26 cellular contexts compared by ENCODE assay signal in the genomic region with DNA sequence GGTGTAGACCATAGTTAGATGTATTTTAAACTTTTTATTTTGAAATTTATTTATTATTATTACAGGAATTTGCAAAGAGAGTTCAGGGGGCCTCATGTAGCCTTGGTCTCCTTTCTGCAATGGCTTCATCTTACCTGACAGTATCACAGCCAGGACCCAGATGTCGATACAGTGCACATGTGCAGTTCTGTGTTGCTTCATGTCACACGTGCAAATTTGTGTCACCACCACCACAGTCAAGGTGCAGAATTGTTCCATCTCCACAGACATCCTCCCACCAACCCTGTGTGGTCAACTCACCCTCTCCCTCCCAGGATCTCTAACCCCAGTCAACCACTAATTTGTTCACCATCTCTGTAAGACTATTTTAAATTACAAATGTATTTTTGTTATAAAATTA.
"Had no signal": no experiment of that assay in that cellular context is flagged by ENCODE, and none has a peak within 500 bp of the region (broad histone marks: within the 10 kb centered on the region; RNA-seq: fewer than 3 reads in every experiment).

No MANE protein-coding gene starts in this region.

- H3K27ac Mint-ChIP-seq: activated CD4-positive, alpha-beta T cell treated with anti-CD3 and anti-CD28 coated beads, Interleukin-2, amount 10 ng/mL, durations not matched to agents 24 days and 14 days; activated naive CD4-positive, alpha-beta T cell treated with anti-CD3 and anti-CD28 coated beads for 36 hours; activated naive CD4-positive, alpha-beta T cell treated with anti-CD3 and anti-CD28 coated beads, Interleukin-2, amount 50 U/mL, for 72 hours; activated T-helper 1 cell treated with anti-CD3 and anti-CD28 coated beads, Interleukin-12 subunit alpha, Interleukin-12 subunit beta, Interleukin-2, Interleukin-4 antibody, amounts not matched to agents 30 ng/mL and 10 ng/mL and 1 ng/mL, durations not matched to agents 14 hours and 24 hours and 36 hours; T-helper 1 cell treated with Interleukin-12 subunit alpha and Interleukin-12 subunit beta and Interleukin-4 antibody, amounts not matched to agents 30 μg/mL and 1 μg/mL, for 36 hours; T-helper 2 cell treated with Interferon-gamma antibody and Interleukin-4, amounts not matched to agents 5 μg/mL and 100 μg/mL, for 36 hours had no signal

- H3K4me3 Mint-ChIP-seq: activated naive CD4-positive, alpha-beta T cell treated with anti-CD3 and anti-CD28 coated beads for 36 hours; activated T-cell treated with anti-CD3 and anti-CD28 coated beads, Interleukin-2, amount 50 U/mL, for 4 hours; activated T-helper 1 cell treated with anti-CD3 and anti-CD28 coated beads, Interleukin-12 subunit alpha, Interleukin-12 subunit beta, Interleukin-2, Interleukin-4 antibody, amounts not matched to agents 30 ng/mL and 10 ng/mL and 1 ng/mL, durations not matched to agents 14 hours and 24 hours and 36 hours; T-helper 1 cell treated with Interleukin-12 subunit alpha and Interleukin-12 subunit beta and Interleukin-4 antibody, amounts not matched to agents 30 μg/mL and 1 μg/mL, for 36 hours; T-helper 2 cell treated with Interferon-gamma antibody and Interleukin-4, amounts not matched to agents 5 μg/mL and 100 μg/mL, for 36 hours had no signal

- H3K9me3 Mint-ChIP-seq: activated CD4-positive, alpha-beta T cell treated with anti-CD3 and anti-CD28 coated beads, Interleukin-2, amount 10 ng/mL, durations not matched to agents 24 days and 14 days; activated naive CD4-positive, alpha-beta T cell treated with anti-CD3 and anti-CD28 coated beads for 36 hours; activated naive CD4-positive, alpha-beta T cell treated with anti-CD3 and anti-CD28 coated beads, Interleukin-2, amount 50 U/mL, for 72 hours; activated T-cell treated with anti-CD3 and anti-CD28 coated beads, Interleukin-2, amount 50 U/mL, for 4 hours; activated T-helper 1 cell treated with anti-CD3 and anti-CD28 coated beads, Interleukin-12 subunit alpha, Interleukin-12 subunit beta, Interleukin-2, Interleukin-4 antibody, amounts not matched to agents 30 ng/mL and 10 ng/mL and 1 ng/mL, durations not matched to agents 14 hours and 24 hours and 36 hours; T-helper 1 cell treated with Interleukin-12 subunit alpha and Interleukin-12 subunit beta and Interleukin-4 antibody, amounts not matched to agents 30 μg/mL and 1 μg/mL, for 36 hours; T-helper 2 cell treated with Interferon-gamma antibody and Interleukin-4, amounts not matched to agents 5 μg/mL and 100 μg/mL, for 36 hours had no signal

- H3K4me3 ChIP-seq: adrenal gland, body of pancreas, breast epithelium, MG63, SJCRH30, SK-N-MC had no signal

- DNase-seq: activated CD4-positive, alpha-beta T cell treated with anti-CD3 and anti-CD28 coated beads, Interleukin-2, amount 50 U/mL, for 4 hours; activated CD8-positive, alpha-beta memory T cell treated with anti-CD3 and anti-CD28 coated beads, Interleukin-2, amount 50 U/mL, for 4 hours; activated gamma-delta T cell treated with Interleukin-2 at 50 U/mL for 16 hours; activated T-cell treated with anti-CD3 and anti-CD28 coated beads for 4 hours; activated T-cell treated with anti-CD3 and anti-CD28 coated beads, Interleukin-2, amount 50 U/mL, for 4 hours; adrenal gland; body of pancreas; NCI-H1048; NCI-H1105 treated with DMSO at 0.1 percent for 48 hours; NCI-H1436; NCI-H1694; NCI-H1930; NCI-H345; NCI-H524 treated with DMSO at 0.1 percent for 48 hours; SHP77; SJCRH30 had no signal

- ATAC-seq: body of pancreas, Panc1 had no signal

- H3K36me3 Mint-ChIP-seq: activated naive CD4-positive, alpha-beta T cell treated with anti-CD3 and anti-CD28 coated beads, Interleukin-2, amount 50 U/mL, for 72 hours had no signal
